12 cellular contexts compared by ENCODE assay signal in the genomic region with DNA sequence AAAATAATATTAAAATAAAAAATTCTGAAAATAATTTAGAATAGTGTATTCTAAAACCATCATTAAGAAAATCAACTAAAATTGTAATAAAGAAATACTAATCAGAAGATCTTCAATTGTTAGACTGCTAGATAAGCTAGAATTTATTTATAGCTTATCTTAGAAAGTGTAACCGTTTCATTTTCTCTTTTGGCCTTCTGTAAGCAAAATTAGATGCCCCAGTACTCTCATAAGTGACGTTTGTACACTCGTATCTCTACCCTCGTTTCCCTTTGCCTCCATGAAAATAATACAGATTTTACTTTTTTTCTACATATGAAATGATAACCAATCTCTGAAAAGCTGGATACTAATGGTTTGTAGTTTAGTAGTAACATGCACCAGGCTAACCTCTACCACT. TPM values are rescaled to one million over a fixed set of nuclear protein-coding genes. Genes with fewer than 3 reads are reported as not detected.
DNase-seq lines count a peak whose midpoint lies in the region; ATAC-seq and FAIRE-seq lines count a peak whose summit lies in the region.
"Had no signal": no experiment of that assay in that cellular context is flagged by ENCODE, and none has a peak within 500 bp of the region (broad histone marks: within the 10 kb centered on the region; RNA-seq: fewer than 3 reads in every experiment).

No MANE protein-coding gene starts in this region.

- ATAC-seq in GM18499 (IDR thresholded peaks at IDR 0.05; ENCODE audit: insufficient read depth, unreplicated experiment) (peak; percentile 36), GM21381 (IDR thresholded peaks at IDR 0.05; ENCODE audit: unreplicated experiment) (peak; percentile 45), HG03175 (IDR thresholded peaks at IDR 0.05; ENCODE audit: unreplicated experiment) (peak; percentile 48), HG02642 (IDR thresholded peaks at IDR 0.05; ENCODE audit: poor library complexity, unreplicated experiment) (no peak), GM19023 (IDR thresholded peaks at IDR 0.05; ENCODE audit: unreplicated experiment) (no peak)

- no peak for DNase-seq in frontal cortex (ENCODE audit: low spot score in 2 of 2)
- DNase-seq in dermis blood vessel endothelial cell: no peak
- DNase-seq in mesenteric fat pad (ENCODE audit: low spot score): no peak
- DNase-seq: aorta; CD4-positive, CD25-positive, alpha-beta regulatory T cell; islet precursor cell; SIG-M5 had no signal

- FAIRE-seq in frontal cortex (lab: Jason Lieb, UNC): peak; percentile 55

RNA-seq across cellular contexts. Expression of a gene that starts 19.8 kb away (rescaled TPM):
- 20.4 TPM for total RNA-seq in frontal cortex
- total RNA-seq in dermis blood vessel endothelial cell: 6.0 and 8.3 TPM in 2 replicates
- total RNA-seq in mesenteric fat pad: 116 TPM

Comparison
In these comparisons a context has a peak if more than half of its experiments do, and no peak if none do; other contexts are left out.
1. ATAC-seq: peak in GM18499 (single experiment), GM21381 (single experiment) and HG03175 (single experiment); none in HG02642 (single experiment) and GM19023 (single experiment).